In the genomic region with DNA sequence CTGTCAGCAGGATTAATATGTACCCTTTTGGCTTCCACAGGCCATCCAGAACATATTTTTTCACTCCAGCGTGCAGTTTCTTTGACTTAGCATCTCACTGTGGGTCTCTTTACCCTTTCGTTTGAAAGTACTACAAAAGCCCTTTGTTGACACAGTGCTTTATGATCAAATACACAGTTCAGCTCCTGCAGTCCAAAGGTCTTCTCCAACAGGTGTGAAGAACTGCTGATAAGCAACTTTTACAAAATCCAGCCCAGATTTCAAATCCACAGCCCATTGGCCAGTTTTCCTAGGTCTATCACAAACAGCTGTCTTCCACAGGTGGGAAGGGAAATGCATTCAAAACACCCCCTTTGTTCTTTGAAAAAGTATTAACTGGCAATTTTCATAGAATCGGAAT, we compare ENCODE assay signal across 20 cellular contexts. TPM values are rescaled to one million over a fixed set of nuclear protein-coding genes. Genes with fewer than 3 reads are reported as not detected.
DNase-seq lines count a peak whose midpoint lies in the region; ATAC-seq and TF ChIP-seq lines count a peak whose summit lies in the region.
"Had no signal": no experiment of that assay in that cellular context is flagged by ENCODE, and none has a peak within 500 bp of the region (broad histone marks: within the 10 kb centered on the region; RNA-seq: fewer than 3 reads in every experiment).

No MANE protein-coding gene starts in this region.

- H3K4me3 Mint-ChIP-seq in progenitor cell of endocrine pancreas (ENCODE audit: low read depth): peak overlapping the region; percentile 23
- H3K4me3 Mint-ChIP-seq: activated B cell treated with CpG ODN at 0.5 μM for 24 hours; activated T-helper 17 cell treated with anti-CD3 and anti-CD28 coated beads, Interleukin-2, amount 50 U/mL, for 72 hours; T-helper 17 cell had no signal

- TF ChIP-seq CTCF in hepatocyte (IDR thresholded peaks at IDR 0.05; ENCODE audit: poor library complexity): no peak
- TF ChIP-seq CTCF in progenitor cell of endocrine pancreas (IDR thresholded peaks at IDR 0.05; ENCODE audit: unreplicated experiment): no peak

- H3K27ac ChIP-seq in hepatocyte: peak overlapping the region; percentile 52
- H3K27ac ChIP-seq: esophagus squamous epithelium, neutrophil had no signal

- H3K79me2 ChIP-seq in hepatocyte: peaks cover 86% of the 10 kb centered on the region

- H3K9me3 Mint-ChIP-seq in progenitor cell of endocrine pancreas (ENCODE audit: low read depth): no peaks in the 10 kb centered on the region
- H3K9me3 Mint-ChIP-seq: activated T-helper 17 cell treated with anti-CD3 and anti-CD28 coated beads, Interleukin-2, amount 50 U/mL, for 72 hours had no signal

- peaks cover 7% of the 10 kb centered on the region for H3K36me3 Mint-ChIP-seq in progenitor cell of endocrine pancreas (ENCODE audit: insufficient read depth)

- WGBS in hepatocyte (ENCODE audit: low lambda C conversion rate, missing lambda C conversion rate): 36% methylated on average over 3 of the region's 3 CpGs

- H3K36me3 ChIP-seq in hepatocyte (replicated peaks; ENCODE audit: insufficient read depth, low read depth): no peaks in the 10 kb centered on the region
- H3K36me3 ChIP-seq: neutrophil had no signal

- no peak for ATAC-seq in HG02678 (IDR thresholded peaks at IDR 0.05; ENCODE audit: unreplicated experiment)
- no peak for ATAC-seq in GM18517 (IDR thresholded peaks at IDR 0.05; ENCODE audit: unreplicated experiment)
- ATAC-seq: activated T-helper 17 cell treated with anti-CD3 and anti-CD28 coated beads, Interleukin-2, amount 50 U/mL, for 72 hours; sciatic nerve; T-helper 17 cell had no signal

- peaks cover 51% of the 10 kb centered on the region for H3K4me1 Mint-ChIP-seq in progenitor cell of endocrine pancreas (ENCODE audit: low read depth)
- H3K4me1 Mint-ChIP-seq: activated B cell treated with CpG ODN at 0.5 μM for 24 hours; activated T-helper 17 cell treated with anti-CD3 and anti-CD28 coated beads, Interleukin-2, amount 50 U/mL, for 72 hours; T-helper 17 cell had no signal

- H3K4me2 ChIP-seq in hepatocyte: peak overlapping the region; percentile 58

- H3K27me3 ChIP-seq in hepatocyte: no peaks in the 10 kb centered on the region
- H3K27me3 ChIP-seq: esophagus squamous epithelium, neutrophil had no signal

- no peaks in the 10 kb centered on the region for H3K27me3 Mint-ChIP-seq in progenitor cell of endocrine pancreas
- H3K27me3 Mint-ChIP-seq: activated B cell treated with CpG ODN at 0.5 μM for 24 hours, T-helper 17 cell had no signal

- peak overlapping the region; percentile 96 for H3K27ac Mint-ChIP-seq in progenitor cell of endocrine pancreas
- H3K27ac Mint-ChIP-seq: activated B cell treated with CpG ODN at 0.5 μM for 24 hours; activated T-helper 17 cell treated with anti-CD3 and anti-CD28 coated beads, Interleukin-2, amount 50 U/mL, for 72 hours; T-helper 17 cell had no signal

- peaks cover 14% of the 10 kb centered on the region for H4K20me1 ChIP-seq in hepatocyte (ENCODE audit: insufficient read depth, poor library complexity, severe bottlenecking)

- H3K4me1 ChIP-seq in hepatocyte (ENCODE audit: insufficient read depth): peaks cover 58% of the 10 kb centered on the region

- H3K9me3 ChIP-seq in hepatocyte (ENCODE audit: low read depth): no peaks in the 10 kb centered on the region
- H3K9me3 ChIP-seq: esophagus squamous epithelium, neutrophil had no signal

- H2AFZ ChIP-seq in hepatocyte: no peak overlapping the region

- H3K4me3 ChIP-seq in hepatocyte: no peak overlapping the region
- H3K4me3 ChIP-seq: esophagus squamous epithelium had no signal

- peak; percentile 64 for DNase-seq in DMS153 treated with DMSO at 0.1 percent for 48 hours (lab: John Stamatoyannopoulos, UW; ENCODE audit: unreplicated experiment)
- peak; percentile 86 for DNase-seq in NCI-H510A treated with DMSO at 0.1 percent for 48 hours (lab: John Stamatoyannopoulos, UW)
- peak; percentile 71 for DNase-seq in hepatocyte (ENCODE audit: low spot score)
- DNase-seq in progenitor cell of endocrine pancreas (ENCODE audit: low spot score, unreplicated experiment): no peak
- no peak for DNase-seq in activated naive CD4-positive, alpha-beta T cell (lab: John Stamatoyannopoulos, UW)
- no peak for DNase-seq in mesenteric fat pad (ENCODE audit: low spot score)
- DNase-seq: activated B cell treated with CpG ODN at 0.5 μM for 24 hours; activated CD8-positive, alpha-beta memory T cell treated with anti-CD3 and anti-CD28 coated beads for 24 hours; esophagus squamous epithelium; GF-D8; glutamatergic neuron; mesenchymal stem cell; Right ventricle myocardium superior; substantia nigra; T-helper 17 cell had no signal

- H3K9me2 ChIP-seq in hepatocyte (replicated peaks; ENCODE audit: insufficient read depth): no peaks in the 10 kb centered on the region

RNA-seq across cellular contexts. Expression of gene MYO10, which starts 54.8 kb away (rescaled TPM):
- 32.3 and 33.7 TPM in 2 replicates for total RNA-seq in hepatocyte
- 52.4 and 53.2 TPM in 2 replicates for polyA plus RNA-seq in hepatocyte
- total RNA-seq in progenitor cell of endocrine pancreas: 81.6 and 88.0 TPM in 2 replicates
- total RNA-seq in mesenteric fat pad: 21.2 TPM

Comparison
In these comparisons a context has a peak if more than half of its experiments do, and no peak if none do; other contexts are left out.
1. DNase-seq: peak in DMS153 treated with DMSO at 0.1 percent for 48 hours (single experiment), NCI-H510A treated with DMSO at 0.1 percent for 48 hours (single experiment) and hepatocyte (single experiment); none in progenitor cell of endocrine pancreas (single experiment), activated naive CD4-positive, alpha-beta T cell (0 of 4) and mesenteric fat pad (single experiment).